In genomic region chrX:154378059-154378798, GRCh38 we compare ENCODE assay signal across 1 cellular context.
TF ChIP-seq lines count a peak whose summit lies in the region.

No MANE protein-coding gene starts in this region.

TF ChIP-seq in HepG2, 621 proteins besides CTCF, POLR2A, EP300 and RAD21 (continues in another document):
- TF ChIP-seq ZNF781 (CRISPR knock-in tag; IDR thresholded peaks at IDR 0.05; ENCODE audit: borderline replicate concordance, not compliant biosample characterization) (no peak), YEATS4 (CRISPR knock-in tag; IDR thresholded peaks at IDR 0.05; ENCODE audit: borderline replicate concordance) (no peak; the same call in 1 of the 2 replicates), ZNF614 (CRISPR knock-in tag; IDR thresholded peaks at IDR 0.05; ENCODE audit: borderline replicate concordance) (no peak), SP5 (CRISPR knock-in tag; IDR thresholded peaks at IDR 0.05; ENCODE audit: borderline replicate concordance, low read depth) (peak; percentile 47; the same call in 1 of the 2 replicates), E2F5 (CRISPR knock-in tag; conservative IDR thresholded peaks at IDR 0.05) (no peak), ZNF331 (CRISPR knock-in tag; IDR thresholded peaks at IDR 0.05) (0 out of 2 replicates have a peak, but pooled peaks have one; percentile 16), GTF3A (CRISPR knock-in tag; conservative IDR thresholded peaks at IDR 0.05) (no peak), MIER3 (CRISPR knock-in tag; IDR thresholded peaks at IDR 0.05; ENCODE audit: borderline replicate concordance) (no peak), AGO2 (optimal IDR thresholded peaks at IDR 0.05; ENCODE audit: low read depth, low read length) (peak; percentile 81), ZBTB4 (CRISPR knock-in tag; IDR thresholded peaks at IDR 0.05; ENCODE audit: borderline replicate concordance) (no peak), SKI (IDR thresholded peaks at IDR 0.05; ENCODE audit: partially characterized antibody) (no peak), RFX3 (CRISPR knock-in tag; IDR thresholded peaks at IDR 0.05) (no peak), ZNF234 (CRISPR knock-in tag; conservative IDR thresholded peaks at IDR 0.05) (no peak), SOX6 (IDR thresholded peaks at IDR 0.05) (no peak), SOX6 (CRISPR knock-in tag; IDR thresholded peaks at IDR 0.05) (peak; percentile 34; the same call in 1 of the 2 replicates), ZBTB7A (CRISPR knock-in tag; IDR thresholded peaks at IDR 0.05) (no peak), IKZF4 (CRISPR knock-in tag; IDR thresholded peaks at IDR 0.05; ENCODE audit: borderline replicate concordance, low read depth, not compliant biosample characterization) (no peak), ZFP90 (CRISPR knock-in tag; IDR thresholded peaks at IDR 0.05; ENCODE audit: borderline replicate concordance) (no peak), TEAD3 (CRISPR knock-in tag; optimal IDR thresholded peaks at IDR 0.05; ENCODE audit: borderline replicate concordance) (no peak), MLXIP (CRISPR knock-in tag; IDR thresholded peaks at IDR 0.05; ENCODE audit: borderline replicate concordance) (no peak), ZNF780A (CRISPR knock-in tag; IDR thresholded peaks at IDR 0.05) (no peak), U2AF2 (IDR thresholded peaks at IDR 0.05; ENCODE audit: low read depth, low read length) (no peak), ZUFSP (CRISPR knock-in tag; IDR thresholded peaks at IDR 0.05; ENCODE audit: borderline replicate concordance) (no peak), CCDC6 (CRISPR knock-in tag; IDR thresholded peaks at IDR 0.05) (no peak), MAFK (conservative IDR thresholded peaks at IDR 0.05 in 1 of 2, IDR thresholded peaks at IDR 0.05 in 1 of 2; ENCODE audit: low read length in 2 of 2) (no peak), ZBTB14 (CRISPR knock-in tag; IDR thresholded peaks at IDR 0.05) (no peak), SATB2 (CRISPR knock-in tag; IDR thresholded peaks at IDR 0.05) (no peak), ZBTB38 (CRISPR knock-in tag; IDR thresholded peaks at IDR 0.05) (no peak), FLYWCH1 (CRISPR knock-in tag; IDR thresholded peaks at IDR 0.05) (no peak), ZNF598 (CRISPR knock-in tag; IDR thresholded peaks at IDR 0.05; ENCODE audit: borderline replicate concordance) (no peak), NFE2L2 (IDR thresholded peaks at IDR 0.05; ENCODE audit: low read length) (no peak), JUND (CRISPR knock-in tag; IDR thresholded peaks at IDR 0.05) (no peak), ZNF337 (CRISPR knock-in tag; IDR thresholded peaks at IDR 0.05; ENCODE audit: borderline replicate concordance, low read depth) (no peak), CBX2 (IDR thresholded peaks at IDR 0.05; ENCODE audit: low read depth, low read length) (no peak), CBX2 (CRISPR knock-in tag; IDR thresholded peaks at IDR 0.05; ENCODE audit: low read depth) (no peak), STAT5B (CRISPR knock-in tag; IDR thresholded peaks at IDR 0.05) (no peak), TOE1 (CRISPR knock-in tag; IDR thresholded peaks at IDR 0.05) (no peak), SAFB2 (CRISPR knock-in tag; IDR thresholded peaks at IDR 0.05; ENCODE audit: borderline replicate concordance, low read depth) (no peak), FIP1L1 (IDR thresholded peaks at IDR 0.05; ENCODE audit: borderline replicate concordance, insufficient read depth, low read depth, low read length) (no peak), ZFY (CRISPR knock-in tag; IDR thresholded peaks at IDR 0.05) (peak; percentile 60), NR3C1 (CRISPR knock-in tag; IDR thresholded peaks at IDR 0.05) (no peak), BRCA1 (CRISPR knock-in tag; IDR thresholded peaks at IDR 0.05) (no peak), LRRFIP1 (CRISPR knock-in tag; conservative IDR thresholded peaks at IDR 0.05) (no peak), ZC3H4 (CRISPR knock-in tag; IDR thresholded peaks at IDR 0.05; ENCODE audit: borderline replicate concordance) (no peak), TBX3 (IDR thresholded peaks at IDR 0.05; ENCODE audit: borderline replicate concordance) (no peak), MXI1 (IDR thresholded peaks at IDR 0.05; ENCODE audit: borderline replicate concordance, low read depth, low read length) (peak; percentile 55; the same call in 1 of the 3 replicates), ZNF33B (CRISPR knock-in tag; IDR thresholded peaks at IDR 0.05) (no peak), MYC (CRISPR knock-in tag; IDR thresholded peaks at IDR 0.05; ENCODE audit: borderline replicate concordance) (0 out of 2 replicates have a peak, but pooled peaks have one; percentile 39), XBP1 (CRISPR knock-in tag; IDR thresholded peaks at IDR 0.05) (no peak), ZNF569 (CRISPR knock-in tag; IDR thresholded peaks at IDR 0.05; ENCODE audit: borderline replicate concordance) (no peak), TCF12 (IDR thresholded peaks at IDR 0.05) (no peak), TCF12 (CRISPR knock-in tag; IDR thresholded peaks at IDR 0.05) (no peak), ZBTB42 (CRISPR knock-in tag; IDR thresholded peaks at IDR 0.05) (no peak), SAP130 (CRISPR knock-in tag; IDR thresholded peaks at IDR 0.05; ENCODE audit: low read depth) (no peak), RFX5 (IDR thresholded peaks at IDR 0.05; ENCODE audit: low read depth, low read length) (no peak), ZNF224 (CRISPR knock-in tag; IDR thresholded peaks at IDR 0.05) (no peak), KDM2A (CRISPR knock-in tag; IDR thresholded peaks at IDR 0.05; ENCODE audit: borderline replicate concordance, low read depth) (peak; percentile 4; the same call in 1 of the 2 replicates), ZIK1 (CRISPR knock-in tag; IDR thresholded peaks at IDR 0.05; ENCODE audit: borderline replicate concordance, low read depth) (no peak), PPARG (CRISPR knock-in tag; conservative IDR thresholded peaks at IDR 0.05) (no peak)
- TF ChIP-seq, protein P1, sequence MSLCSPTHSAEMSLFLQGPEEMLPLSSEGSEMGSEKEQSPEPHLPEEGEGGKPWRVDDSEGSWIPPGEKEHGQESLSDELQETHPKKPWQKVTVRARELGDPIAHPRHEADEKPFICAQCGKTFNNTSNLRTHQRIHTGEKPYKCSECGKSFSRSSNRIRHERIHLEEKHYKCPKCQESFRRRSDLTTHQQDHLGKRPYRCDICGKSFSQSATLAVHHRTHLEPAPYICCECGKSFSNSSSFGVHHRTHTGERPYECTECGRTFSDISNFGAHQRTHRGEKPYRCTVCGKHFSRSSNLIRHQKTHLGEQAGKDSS (CRISPR knock-in tag; IDR thresholded peaks at IDR 0.05; ENCODE audit: borderline replicate concordance, low read depth): no peak
- TF ChIP-seq, protein P2, sequence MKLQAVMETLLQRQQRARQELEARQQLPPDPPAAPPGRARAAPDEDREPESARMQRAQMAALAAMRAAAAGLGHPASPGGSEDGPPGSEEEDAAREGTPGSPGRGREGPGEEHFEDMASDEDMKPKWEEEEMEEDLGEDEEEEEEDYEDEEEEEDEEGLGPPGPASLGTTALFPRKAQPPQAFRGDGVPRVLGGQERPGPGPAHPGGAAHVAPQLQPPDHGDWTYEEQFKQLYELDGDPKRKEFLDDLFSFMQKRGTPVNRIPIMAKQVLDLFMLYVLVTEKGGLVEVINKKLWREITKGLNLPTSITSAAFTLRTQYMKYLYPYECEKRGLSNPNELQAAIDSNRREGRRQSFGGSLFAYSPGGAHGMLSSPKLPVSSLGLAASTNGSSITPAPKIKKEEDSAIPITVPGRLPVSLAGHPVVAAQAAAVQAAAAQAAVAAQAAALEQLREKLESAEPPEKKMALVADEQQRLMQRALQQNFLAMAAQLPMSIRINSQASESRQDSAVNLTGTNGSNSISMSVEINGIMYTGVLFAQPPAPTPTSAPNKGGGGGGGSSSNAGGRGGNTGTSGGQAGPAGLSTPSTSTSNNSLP (IDR thresholded peaks at IDR 0.05; ENCODE audit: low read depth, low read length): no peak
- TF ChIP-seq, protein P3, sequence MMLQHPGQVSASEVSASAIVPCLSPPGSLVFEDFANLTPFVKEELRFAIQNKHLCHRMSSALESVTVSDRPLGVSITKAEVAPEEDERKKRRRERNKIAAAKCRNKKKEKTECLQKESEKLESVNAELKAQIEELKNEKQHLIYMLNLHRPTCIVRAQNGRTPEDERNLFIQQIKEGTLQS (CRISPR knock-in tag; IDR thresholded peaks at IDR 0.05): no peak
